30 cellular contexts compared by ENCODE assay signal in genomic region chr7:97219237-97219636, GRCh38.
"Had no signal": no experiment of that assay in that cellular context is flagged by ENCODE, and none has a peak within 500 bp of the region (broad histone marks: within the 10 kb centered on the region; RNA-seq: fewer than 3 reads in every experiment).

No MANE protein-coding gene starts in this region.

- FAIRE-seq: astrocyte, bronchial epithelial cell, frontal cortex had no signal

- H3K4me3 ChIP-seq: coronary artery, dorsolateral prefrontal cortex had no signal

- H3K27me3 ChIP-seq: brain microvascular endothelial cell had no signal

- H3K36me3 Mint-ChIP-seq: activated CD4-positive, alpha-beta memory T cell treated with anti-CD3 and anti-CD28 coated beads for 36 hours; activated CD8-positive, alpha-beta memory T cell treated with anti-CD3 and anti-CD28 coated beads, Interleukin-2, amount 10 ng/mL, durations not matched to agents 7 days and 5 days; activated naive CD4-positive, alpha-beta T cell treated with anti-CD3 and anti-CD28 coated beads, Interleukin-2, amount 50 U/mL, for 24 hours; activated naive CD8-positive, alpha-beta T cell treated with anti-CD3 and anti-CD28 coated beads for 36 hours had no signal

- DNase-seq: activated CD4-positive, alpha-beta memory T cell treated with anti-CD3 and anti-CD28 coated beads for 36 hours; activated CD4-positive, alpha-beta T cell treated with anti-CD3 and anti-CD28 coated beads for 36 hours; activated CD4-positive, alpha-beta T cell treated with anti-CD3 and anti-CD28 coated beads, Interleukin-2, amount 10 ng/mL, durations not matched to agents 24 days and 14 days; activated CD4-positive, CD25-positive, alpha-beta regulatory T cell; activated CD4-positive, CD25-positive, alpha-beta regulatory T cell treated with anti-CD3 and anti-CD28 coated beads, Interleukin-2, amount 50 U/mL, for 72 hours; activated CD8-positive, alpha-beta memory T cell treated with anti-CD3 and anti-CD28 coated beads, Interleukin-2, amount 10 ng/mL, durations not matched to agents 7 days and 5 days; activated CD8-positive, alpha-beta memory T cell treated with anti-CD3 and anti-CD28 coated beads, Interleukin-2, amount 50 U/mL, for 4 hours; activated CD8-positive, alpha-beta T cell treated with anti-CD3 and anti-CD28 coated beads, Interleukin-2, amount 10 ng/mL, durations not matched to agents 7 days and 5 days; activated effector memory CD4-positive, alpha-beta T cell treated with anti-CD3 and anti-CD28 coated beads, Interleukin-2, amount 50 U/mL, for 16 hours; activated naive CD4-positive, alpha-beta T cell treated with anti-CD3 and anti-CD28 coated beads for 36 hours; activated naive CD8-positive, alpha-beta T cell treated with anti-CD3 and anti-CD28 coated beads for 36 hours; activated T-cell treated with anti-CD3 and anti-CD28 coated beads, Interleukin-2, amount 50 U/mL, for 1 hour; activated T-cell treated with anti-CD3 and anti-CD28 coated beads, Interleukin-2, amount 50 U/mL, for 48 hours; brain microvascular endothelial cell; dorsolateral prefrontal cortex; effector memory CD4-positive, alpha-beta T cell; endodermal cell; foreskin fibroblast; head of caudate nucleus; T-helper 2 cell had no signal

- H3K9me3 Mint-ChIP-seq: activated CD4-positive, alpha-beta T cell treated with anti-CD3 and anti-CD28 coated beads, Interleukin-2, amount 10 ng/mL, durations not matched to agents 24 days and 14 days; endodermal cell had no signal

- H3K27ac ChIP-seq: brain microvascular endothelial cell, coronary artery, dorsolateral prefrontal cortex had no signal

- H3K4me3 Mint-ChIP-seq: activated CD4-positive, alpha-beta memory T cell treated with anti-CD3 and anti-CD28 coated beads for 36 hours; activated CD4-positive, alpha-beta T cell treated with anti-CD3 and anti-CD28 coated beads for 36 hours; activated CD4-positive, alpha-beta T cell treated with anti-CD3 and anti-CD28 coated beads, Interleukin-2, amount 10 ng/mL, durations not matched to agents 24 days and 14 days; activated CD8-positive, alpha-beta memory T cell treated with anti-CD3 and anti-CD28 coated beads, Interleukin-2, amount 10 ng/mL, durations not matched to agents 7 days and 5 days; activated CD8-positive, alpha-beta T cell treated with anti-CD3 and anti-CD28 coated beads, Interleukin-2, amount 10 ng/mL, durations not matched to agents 7 days and 5 days; activated naive CD4-positive, alpha-beta T cell treated with anti-CD3 and anti-CD28 coated beads for 36 hours; activated naive CD4-positive, alpha-beta T cell treated with anti-CD3 and anti-CD28 coated beads, Interleukin-2, amount 50 U/mL, for 24 hours; activated naive CD8-positive, alpha-beta T cell treated with anti-CD3 and anti-CD28 coated beads for 36 hours; activated T-helper 1 cell treated with anti-CD3 and anti-CD28 coated beads, Interleukin-12 subunit alpha, Interleukin-12 subunit beta, Interleukin-2, Interleukin-4 antibody, amounts not matched to agents 30 ng/mL and 10 ng/mL and 1 ng/mL, durations not matched to agents 14 hours and 24 hours and 36 hours; central memory CD8-positive, alpha-beta T cell; dendritic cell treated with granulocyte-macrophage colony-stimulating factor and Interleukin-4, amounts not matched to agents 40 ng/mL and 50 ng/mL, for 4 days; endodermal cell had no signal

- ATAC-seq: activated CD4-positive, alpha-beta T cell treated with anti-CD3 and anti-CD28 coated beads for 36 hours; activated CD8-positive, alpha-beta memory T cell treated with anti-CD3 and anti-CD28 coated beads, Interleukin-2, amount 10 ng/mL, durations not matched to agents 7 days and 5 days; activated CD8-positive, alpha-beta T cell treated with anti-CD3 and anti-CD28 coated beads, Interleukin-2, amount 10 ng/mL, durations not matched to agents 7 days and 5 days; esophagus mucosa had no signal

- H3K36me3 ChIP-seq: brain microvascular endothelial cell had no signal

- H3K4me1 Mint-ChIP-seq: activated CD4-positive, alpha-beta T cell treated with anti-CD3 and anti-CD28 coated beads for 36 hours; activated CD4-positive, alpha-beta T cell treated with anti-CD3 and anti-CD28 coated beads, Interleukin-2, amount 10 ng/mL, durations not matched to agents 24 days and 14 days; activated CD8-positive, alpha-beta memory T cell treated with anti-CD3 and anti-CD28 coated beads, Interleukin-2, amount 10 ng/mL, durations not matched to agents 7 days and 5 days; activated naive CD4-positive, alpha-beta T cell treated with anti-CD3 and anti-CD28 coated beads, Interleukin-2, amount 50 U/mL, for 24 hours; activated naive CD8-positive, alpha-beta T cell treated with anti-CD3 and anti-CD28 coated beads for 36 hours; central memory CD8-positive, alpha-beta T cell had no signal

- H3K27me3 Mint-ChIP-seq: activated CD8-positive, alpha-beta memory T cell treated with anti-CD3 and anti-CD28 coated beads, Interleukin-2, amount 10 ng/mL, durations not matched to agents 7 days and 5 days; dendritic cell treated with granulocyte-macrophage colony-stimulating factor and Interleukin-4, amounts not matched to agents 40 ng/mL and 50 ng/mL, for 4 days had no signal

- H3K27ac Mint-ChIP-seq: activated CD4-positive, alpha-beta memory T cell treated with anti-CD3 and anti-CD28 coated beads for 36 hours; activated CD4-positive, alpha-beta T cell treated with anti-CD3 and anti-CD28 coated beads for 36 hours; activated CD4-positive, alpha-beta T cell treated with anti-CD3 and anti-CD28 coated beads, Interleukin-2, amount 10 ng/mL, durations not matched to agents 24 days and 14 days; activated CD8-positive, alpha-beta memory T cell treated with anti-CD3 and anti-CD28 coated beads, Interleukin-2, amount 10 ng/mL, durations not matched to agents 7 days and 5 days; activated CD8-positive, alpha-beta T cell treated with anti-CD3 and anti-CD28 coated beads, Interleukin-2, amount 10 ng/mL, durations not matched to agents 7 days and 5 days; activated naive CD4-positive, alpha-beta T cell treated with anti-CD3 and anti-CD28 coated beads for 36 hours; activated naive CD4-positive, alpha-beta T cell treated with anti-CD3 and anti-CD28 coated beads, Interleukin-2, amount 50 U/mL, for 24 hours; activated naive CD8-positive, alpha-beta T cell treated with anti-CD3 and anti-CD28 coated beads for 36 hours; activated T-helper 1 cell treated with anti-CD3 and anti-CD28 coated beads, Interleukin-12 subunit alpha, Interleukin-12 subunit beta, Interleukin-2, Interleukin-4 antibody, amounts not matched to agents 30 ng/mL and 10 ng/mL and 1 ng/mL, durations not matched to agents 14 hours and 24 hours and 36 hours; activated T-helper 2 cell treated with anti-CD3 and anti-CD28 coated beads, Interferon-gamma antibody, Interleukin-2, Interleukin-4, amounts not matched to agents 10 μg/mL and 5 μg/mL and 100 μg/mL, durations not matched to agents 14 hours and 24 hours and 36 hours; dendritic cell treated with granulocyte-macrophage colony-stimulating factor and Interleukin-4, amounts not matched to agents 40 ng/mL and 50 ng/mL, for 4 days; endodermal cell had no signal
